ENCODE assay signal across 27 cellular contexts in the genomic region with DNA sequence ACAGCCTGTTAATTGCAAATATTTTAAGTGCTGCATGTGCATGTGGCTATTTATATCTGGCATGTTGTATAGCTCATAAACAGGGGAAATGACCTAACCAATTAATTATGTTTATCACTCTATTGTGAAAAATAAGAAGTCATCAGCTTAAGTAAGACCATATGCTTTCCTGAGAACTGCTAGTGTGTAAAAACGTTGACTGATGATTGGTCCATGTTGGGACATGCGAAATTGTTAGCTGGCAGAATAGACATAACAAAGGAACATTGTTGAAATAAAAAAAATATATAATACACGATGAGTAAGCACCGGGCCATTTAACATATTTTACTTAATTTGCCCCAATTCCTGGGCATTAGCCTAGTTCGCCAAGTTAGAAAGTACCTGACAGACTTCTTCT.
A peak's percentile ranks its signal among the peaks of the same experiment; 100 is the strongest.
DNase-seq lines count a peak whose midpoint lies in the region; ATAC-seq and TF ChIP-seq lines count a peak whose summit lies in the region.
"Had no signal": no experiment of that assay in that cellular context is flagged by ENCODE, and none has a peak within 500 bp of the region (broad histone marks: within the 10 kb centered on the region; RNA-seq: fewer than 3 reads in every experiment).

No MANE protein-coding gene starts in this region.

- H3K27ac ChIP-seq in A673 (ENCODE audit: low read depth, low read length, poor library complexity, severe bottlenecking) (no peak overlapping the region), RWPE2 (ENCODE audit: poor library complexity, severe bottlenecking) (no peak overlapping the region), dorsolateral prefrontal cortex (no peak overlapping the region)
- H3K27ac ChIP-seq: A549, brain microvascular endothelial cell, esophagus squamous epithelium, hepatocyte, KMS-11, spleen, testis, vagina had no signal

- DNase-seq in A673 (ENCODE audit: low spot score): peak; percentile 14
- DNase-seq in EL: peak; percentile 12
- no peak for DNase-seq in RWPE2 (ENCODE audit: low spot score)
- peak; percentile 20 for DNase-seq in fibroblast of peridontal ligament (ENCODE audit: extremely low read depth)
- DNase-seq in DMS53 treated with DMSO at 0.1 percent for 48 hours (lab: John Stamatoyannopoulos, UW; ENCODE audit: unreplicated experiment): no peak
- DNase-seq in C1 segment of cervical spinal cord (lab: John Stamatoyannopoulos, UW): no peak
- DNase-seq in dorsolateral prefrontal cortex: no peak
- DNase-seq: activated CD4-positive, alpha-beta T cell treated with anti-CD3 and anti-CD28 coated beads, Interleukin-2, amount 10 ng/mL, durations not matched to agents 24 days and 14 days; activated T-cell treated with anti-CD3 and anti-CD28 coated beads, Interleukin-2, amount 50 U/mL, for 4 hours; brain microvascular endothelial cell; effector CD8-positive, alpha-beta T cell; esophagus squamous epithelium; immature natural killer cell; naive B cell; NCI-H1436 treated with DMSO at 0.1 percent for 48 hours; occipital lobe; RPMI8226; spleen; stimulated activated CD4-positive, alpha-beta T cell treated with anti-CD3 and anti-CD28 coated beads, Interleukin-2, amount 100 ng/mL, for 48 hours; testis had no signal

- POLR2A ChIA-PET in A673 (lab: Charles Lee; ENCODE audit: low non-redundant PET): no interaction called here

- no TSS peak for BruUV-seq in A673 (replicated peaks; lab: Mats Ljungman, UMichigan)

- H3K27me3 ChIP-seq in A673 (replicated peaks; ENCODE audit: insufficient read depth, low read depth, low read length, poor library complexity) (no peaks in the 10 kb centered on the region), RWPE2 (ENCODE audit: insufficient read depth, poor library complexity, severe bottlenecking) (no peaks in the 10 kb centered on the region), dorsolateral prefrontal cortex (no peaks in the 10 kb centered on the region)
- H3K27me3 ChIP-seq: brain microvascular endothelial cell, esophagus squamous epithelium, hepatocyte, spleen, testis, vagina had no signal

- H3K4me3 ChIP-seq in A673 (ENCODE audit: low read depth, low read length, poor library complexity, severe bottlenecking): no peak overlapping the region
- no peak overlapping the region for H3K4me3 ChIP-seq in RWPE2 (ENCODE audit: severe bottlenecking)
- H3K4me3 ChIP-seq in dorsolateral prefrontal cortex: no peak overlapping the region
- H3K4me3 ChIP-seq: A549, esophagus squamous epithelium, GM23338, hepatocyte, spleen, testis, vagina had no signal

- no peaks in the 10 kb centered on the region for H3K9me3 ChIP-seq in A673 (ENCODE audit: low read depth, low read length, poor library complexity, severe bottlenecking)
- H3K9me3 ChIP-seq in RWPE2 (ENCODE audit: severe bottlenecking): no peaks in the 10 kb centered on the region
- H3K9me3 ChIP-seq: A549, esophagus squamous epithelium, spleen, testis, vagina had no signal

- H3K36me3 ChIP-seq in A673 (ENCODE audit: insufficient read depth, low read length, poor library complexity, severe bottlenecking) (no peaks in the 10 kb centered on the region), RWPE2 (ENCODE audit: low read depth) (no peaks in the 10 kb centered on the region)
- H3K36me3 ChIP-seq: brain microvascular endothelial cell, esophagus squamous epithelium, spleen, vagina had no signal

- CTCF ChIA-PET in A673 (lab: Charles Lee): no interaction called here

- TF ChIP-seq CTCF in A673 (conservative IDR thresholded peaks at IDR 0.05; ENCODE audit: low read depth, low read length): no peak
- no peak for TF ChIP-seq CTCF in RWPE2 (IDR thresholded peaks at IDR 0.05; ENCODE audit: poor library complexity, severe bottlenecking)
- no peak for TF ChIP-seq CTCF in dorsolateral prefrontal cortex (IDR thresholded peaks at IDR 0.05 in 54 of 56, conservative IDR thresholded peaks at IDR 0.05 in 2 of 56; ENCODE audit: low read depth in 1 of 56, partially characterized antibody in 56 of 56)

- peak; percentile 14; the same call in 1 of the 3 replicates for ATAC-seq in RWPE2 (ENCODE audit: low read depth)
- ATAC-seq in HG02852 (IDR thresholded peaks at IDR 0.05; ENCODE audit: unreplicated experiment): no peak
- ATAC-seq: A549; activated T-cell treated with anti-CD3 and anti-CD28 coated beads, Interleukin-2, amount 50 U/mL, for 4 hours; GM23338; stimulated activated memory B cell treated with anti-CD40 and anti-IgM and Interleukin-4, amounts not matched to agents 10 μg/mL and 1 μg/mL and 100 μg/mL, for 72 hours had no signal

- H3K4me1 ChIP-seq in A673 (ENCODE audit: insufficient read depth, low read length, poor library complexity, severe bottlenecking): no peaks in the 10 kb centered on the region
- no peaks in the 10 kb centered on the region for H3K4me1 ChIP-seq in RWPE2 (ENCODE audit: insufficient read depth, poor library complexity, severe bottlenecking)
- H3K4me1 ChIP-seq: A549, esophagus squamous epithelium, spleen, testis, vagina had no signal

- intact Hi-C loops in A673 (cut with micrococcal nuclease; ENCODE audit: unreplicated experiment): no loop called here
- intact Hi-C loops in dorsolateral prefrontal cortex (cut with DNase I): no loop called here

Comparison
In these comparisons a context has a peak if more than half of its experiments do, and no peak if none do; other contexts are left out.
1. DNase-seq: peak in A673 (single experiment), EL (single experiment) and fibroblast of peridontal ligament (single experiment); none in RWPE2 (single experiment), DMS53 treated with DMSO at 0.1 percent for 48 hours (single experiment), C1 segment of cervical spinal cord (0 of 14) and dorsolateral prefrontal cortex (0 of 10).